ENCODE assay signal across 7 cellular contexts in the genomic region with DNA sequence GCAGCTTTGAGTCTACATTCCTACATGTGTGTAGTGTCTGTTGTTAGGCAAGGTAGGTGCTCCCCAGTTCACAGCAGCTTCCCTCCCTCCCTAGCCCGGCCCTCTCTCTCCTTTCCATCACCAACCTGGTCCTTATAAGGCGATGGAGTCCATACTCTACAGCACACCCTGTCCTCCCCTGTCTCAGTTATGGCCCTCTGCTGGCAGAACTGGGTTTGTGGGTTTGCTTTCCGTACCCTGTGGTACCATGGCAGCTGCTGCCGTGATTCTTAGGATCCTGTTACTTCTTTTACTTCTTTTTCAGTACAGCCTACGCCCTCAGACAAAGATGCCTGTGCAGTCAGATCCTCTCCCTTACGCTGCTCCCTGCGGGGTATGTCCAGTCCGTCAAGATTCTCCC. TPM values are rescaled to one million over a fixed set of nuclear protein-coding genes. Genes with fewer than 3 reads are reported as not detected.
DNase-seq lines count a peak whose midpoint lies in the region; ATAC-seq and TF ChIP-seq lines count a peak whose summit lies in the region.

No MANE protein-coding gene starts in this region.

- CTCF ChIA-PET in T-cell (lab: Charles Lee) = interaction anchor here in 1 of 2 donors (0.7 kb wide), 1 partner anchor 32 kb away, joined by 4 read pairs; no protein-coding TSS in a partner anchor

- peak overlapping the region in 1 of 2 donors; percentile 42 for H3K27ac Mint-ChIP-seq in T-cell

- peak; percentile 52 for TF ChIP-seq CTCF in GM12864 (IDR thresholded peaks at IDR 0.05; ENCODE audit: low read depth, low read length, missing control alignments)

- no peak overlapping the region for H3K4me3 ChIP-seq in GM12864 (ENCODE audit: low read depth, low read length)

- POLR2A ChIA-PET in T-cell (lab: Charles Lee) = interaction anchor here in 1 of 2 donors (0.9 kb wide), 1 partner anchor 11 kb away, joined by 5 read pairs; no protein-coding TSS in a partner anchor

- peaks cover 12% of the 10 kb centered on the region for H3K36me3 Mint-ChIP-seq in T-cell

- DNase-seq in GM12864 (ENCODE audit: low read depth) (no peak), T-cell (peak in 25 of 34 experiments; percentile 6 to 49 (median 21)), GDM1 (lab: John Stamatoyannopoulos, UW) (no peak), COLO829 (ENCODE audit: low spot score) (no peak)
- DNase-seq in stimulated activated CD4-positive, alpha-beta T cell treated with anti-CD3 and anti-CD28 coated beads, Interleukin-4, amount 100 ng/mL, for 4 hours = peak; percentile 13 to 15

- H3K4me3 Mint-ChIP-seq in T-cell = no peak overlapping the region

- H3K27me3 Mint-ChIP-seq in T-cell = no peaks in the 10 kb centered on the region

- H3K9me3 Mint-ChIP-seq in T-cell = peaks cover 0 to 7% (median 4%) of the 10 kb centered on the region in 3 donors

- ATAC-seq in HG02623 (IDR thresholded peaks at IDR 0.05; ENCODE audit: unreplicated experiment) (peak; percentile 64), T-cell (replicated peaks in 1 of 4) (peak; percentile 45 to 68 (median 58)), esophagus mucosa (peak; percentile 44)

- H3K4me1 Mint-ChIP-seq in T-cell = peaks cover 30 to 51% (median 40%) of the 10 kb centered on the region in 3 donors

RNA-seq across cellular contexts. Expression of gene AK5, which starts 31.7 kb away (rescaled TPM):
- total RNA-seq in T-cell = 10 to 100 TPM; 13.9 to 29.2 (median 26.3) TPM
- total RNA-seq in esophagus mucosa = not detected

Comparison
In these comparisons a context has a peak if more than half of its experiments do, and no peak if none do; other contexts are left out.
1. DNase-seq: peak in T-cell (25 of 34) and stimulated activated CD4-positive, alpha-beta T cell treated with anti-CD3 and anti-CD28 coated beads, Interleukin-4, amount 100 ng/mL, for 4 hours (2 of 2); none in GM12864 (single experiment), GDM1 (single experiment) and COLO829 (single experiment).
2. RNA of gene AK5, which starts 31.7 kb away (total RNA-seq): 13.9 to 29.2 TPM in T-cell; not detected in esophagus mucosa (single experiment); every median in the first group is over 10 times any median in the second.
3. Peak in every context shown above with its lines, with median percentiles within 50 percentile points of each other: ATAC-seq.